ENCODE assay signal across 15 cellular contexts in the genomic region with DNA sequence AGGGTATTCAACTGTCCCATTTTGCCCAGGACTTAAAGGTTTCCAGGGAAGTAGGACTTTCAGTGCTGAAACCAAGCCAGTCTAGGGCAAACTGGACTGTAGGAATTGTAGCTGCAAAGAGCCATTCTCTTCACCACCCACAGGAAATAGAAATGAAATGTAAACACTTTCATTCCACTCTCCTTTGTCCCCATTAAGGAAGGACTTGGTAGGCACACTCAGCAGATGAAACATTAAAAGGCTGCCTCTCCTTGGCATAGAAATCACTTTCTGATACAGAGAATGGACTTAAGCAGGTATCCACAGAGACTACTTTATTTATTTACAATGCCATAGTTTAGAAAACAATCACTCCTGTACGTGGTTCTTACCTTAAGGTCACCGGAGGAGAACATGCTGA.
DNase-seq lines count a peak whose midpoint lies in the region; ATAC-seq, FAIRE-seq and TF ChIP-seq lines count a peak whose summit lies in the region.
"Had no signal": no experiment of that assay in that cellular context is flagged by ENCODE, and none has a peak within 500 bp of the region (broad histone marks: within the 10 kb centered on the region; RNA-seq: fewer than 3 reads in every experiment).

No MANE protein-coding gene starts in this region.

- WGBS in psoas muscle, 3 donors = 93 to 96% (median 93%) methylated on average over 2 of the region's 2 CpGs
- 88% methylated on average over 2 of the region's 2 CpGs for WGBS in right cardiac atrium

- H3K4me1 ChIP-seq in endothelial cell of umbilical vein (ENCODE audit: control insufficient read depth, extremely low read depth, insufficient read depth, low read length) (peaks cover 34% of the 10 kb centered on the region), psoas muscle (no peaks in the 10 kb centered on the region), right cardiac atrium (ENCODE audit: control insufficient read depth, insufficient read depth, low read length) (no peaks in the 10 kb centered on the region)
- H3K4me1 ChIP-seq: gastrocnemius medialis had no signal

- no peaks in the 10 kb centered on the region for H3K9me3 Mint-ChIP-seq in activated naive CD8-positive, alpha-beta T cell (ENCODE audit: low read depth)
- H3K9me3 Mint-ChIP-seq in activated naive CD8-positive, alpha-beta T cell treated with anti-CD3 and anti-CD28 coated beads, Interleukin-2, amount 50 U/mL, for 24 hours = no peaks in the 10 kb centered on the region
- H3K9me3 Mint-ChIP-seq: stimulated activated effector memory CD8-positive, alpha-beta T cell treated with anti-CD3 and anti-CD28 coated beads, Interleukin-12 subunit alpha, Interleukin-12 subunit beta, amount 100 ng/mL, for 72 hours had no signal

- no peaks in the 10 kb centered on the region for H3K27me3 ChIP-seq in endothelial cell of umbilical vein (ENCODE audit: control insufficient read depth in 2 of 2, insufficient read depth in 2 of 2, low read length in 2 of 2)
- no peaks in the 10 kb centered on the region for H3K27me3 ChIP-seq in psoas muscle (ENCODE audit: insufficient read depth in 3 of 3, low read length in 2 of 3)
- H3K27me3 ChIP-seq in right cardiac atrium (ENCODE audit: control insufficient read depth, insufficient read depth) = no peaks in the 10 kb centered on the region
- H3K27me3 ChIP-seq in WERI-Rb-1 (ENCODE audit: insufficient read depth, low read depth, severe bottlenecking) = no peaks in the 10 kb centered on the region
- H3K27me3 ChIP-seq: cardiac muscle cell, gastrocnemius medialis, SJCRH30 had no signal

- BruUV-seq in endothelial cell of umbilical vein (replicated peaks; lab: Mats Ljungman, UMichigan) = no TSS peak

- intact Hi-C loops in endothelial cell of umbilical vein (cut with micrococcal nuclease) = loop anchor here (5.0 kb wide), 1 partner anchor 108 kb away; no protein-coding TSS in a partner anchor
- intact Hi-C loops in psoas muscle (cut with DNase I) = no loop called here
- intact Hi-C loops in right cardiac atrium (cut with DNase I) = no loop called here

- peak overlapping the region; percentile 59 for H2AFZ ChIP-seq in endothelial cell of umbilical vein (ENCODE audit: low read depth, low read length)

- no peak for TF ChIP-seq CTCF in endothelial cell of umbilical vein (IDR thresholded peaks at IDR 0.05; ENCODE audit: extremely low read depth in 1 of 2, insufficient read depth in 1 of 2, low read depth in 1 of 2, low read length in 2 of 2)
- no peak for TF ChIP-seq CTCF in psoas muscle (IDR thresholded peaks at IDR 0.05)
- TF ChIP-seq CTCF in WERI-Rb-1 (IDR thresholded peaks at IDR 0.05; ENCODE audit: low read depth, low read length) = no peak

- H3K27ac ChIP-seq in endothelial cell of umbilical vein (ENCODE audit: insufficient read depth, low read depth, low read length) (peak overlapping the region; percentile 48), psoas muscle (no peak overlapping the region), right cardiac atrium (ENCODE audit: low read length) (no peak overlapping the region), WERI-Rb-1 (no peak overlapping the region)
- H3K27ac ChIP-seq: cardiac muscle cell, gastrocnemius medialis, SJCRH30 had no signal

- no peaks in the 10 kb centered on the region for H3K36me3 ChIP-seq in endothelial cell of umbilical vein (ENCODE audit: control insufficient read depth in 2 of 2, extremely low read depth in 1 of 2, insufficient read depth in 2 of 2, low read length in 2 of 2)
- H3K36me3 ChIP-seq in psoas muscle (ENCODE audit: insufficient read depth in 1 of 2, low read depth in 1 of 2) = no peaks in the 10 kb centered on the region
- H3K36me3 ChIP-seq in WERI-Rb-1 = no peaks in the 10 kb centered on the region
- H3K36me3 ChIP-seq: cardiac muscle cell, gastrocnemius medialis, SJCRH30 had no signal

- H3K9me1 ChIP-seq in endothelial cell of umbilical vein (replicated peaks; ENCODE audit: control insufficient read depth, extremely low read depth, insufficient read depth, low read length) = no peaks in the 10 kb centered on the region

- no peak for TF ChIP-seq POLR2A in endothelial cell of umbilical vein (IDR thresholded peaks at IDR 0.05; ENCODE audit: low read depth, low read length)

- H3K4me3 Mint-ChIP-seq in activated naive CD8-positive, alpha-beta T cell = no peak overlapping the region
- no peak overlapping the region for H3K4me3 Mint-ChIP-seq in activated naive CD8-positive, alpha-beta T cell treated with anti-CD3 and anti-CD28 coated beads, Interleukin-2, amount 50 U/mL, for 24 hours
- H3K4me3 Mint-ChIP-seq: stimulated activated effector memory CD8-positive, alpha-beta T cell treated with anti-CD3 and anti-CD28 coated beads, Interleukin-12 subunit alpha, Interleukin-12 subunit beta, amount 100 ng/mL, for 72 hours had no signal

- POLR2A ChIA-PET in endothelial cell of umbilical vein (lab: Charles Lee) = no interaction called here

- H4K20me1 ChIP-seq in endothelial cell of umbilical vein (replicated peaks; ENCODE audit: control insufficient read depth, extremely low read depth, insufficient read depth, low read length) = no peaks in the 10 kb centered on the region

- dilution Hi-C loops in endothelial cell of umbilical vein (cut with MboI; ENCODE audit: extremely low pct_ligation_motif_present, low sequenced_read_pairs) = no loop called here

- FAIRE-seq in endothelial cell of umbilical vein (lab: Jason Lieb, UNC) = peak; percentile 61
- FAIRE-seq: GM18507 had no signal

- peak overlapping the region; percentile 6 for H3K4me2 ChIP-seq in endothelial cell of umbilical vein (ENCODE audit: insufficient read depth, low read length)

- DNase-seq in activated naive CD8-positive, alpha-beta T cell treated with anti-CD3 and anti-CD28 coated beads, Interleukin-2, amount 50 U/mL, for 24 hours = no peak
- DNase-seq in NCI-H748 treated with DMSO at 0.1 percent for 48 hours (lab: John Stamatoyannopoulos, UW) (peak; percentile 19), endothelial cell of umbilical vein (ENCODE audit: low read depth, low spot score) (peak; percentile 53), psoas muscle (no peak), right cardiac atrium (no peak), WERI-Rb-1 (no peak), KG1 (lab: John Stamatoyannopoulos, UW) (no peak)
- DNase-seq: activated effector memory CD4-positive, alpha-beta T cell treated with anti-CD3 and anti-CD28 coated beads, Interleukin-2, amount 50 U/mL, for 16 hours; gastrocnemius medialis; NCI-H187 treated with DMSO at 0.1 percent for 48 hours; SJCRH30 had no signal

- no peak for ATAC-seq in activated naive CD8-positive, alpha-beta T cell treated with anti-CD3 and anti-CD28 coated beads, Interleukin-2, amount 50 U/mL, for 24 hours
- ATAC-seq in psoas muscle (no peak), right cardiac atrium (no peak)
- ATAC-seq: gastrocnemius medialis; stimulated activated effector memory CD8-positive, alpha-beta T cell treated with anti-CD3 and anti-CD28 coated beads, Interleukin-12 subunit alpha, Interleukin-12 subunit beta, amount 100 ng/mL, for 72 hours had no signal

- H3K9me3 ChIP-seq in endothelial cell of umbilical vein (replicated peaks; ENCODE audit: control insufficient read depth, insufficient read depth, low read length) = no peaks in the 10 kb centered on the region
- H3K9me3 ChIP-seq in psoas muscle = no peaks in the 10 kb centered on the region
- H3K9me3 ChIP-seq in right cardiac atrium (ENCODE audit: control insufficient read depth, low read length) = no peaks in the 10 kb centered on the region
- H3K9me3 ChIP-seq in WERI-Rb-1 (ENCODE audit: severe bottlenecking) = no peaks in the 10 kb centered on the region
- H3K9me3 ChIP-seq: gastrocnemius medialis had no signal

- H3K27ac Mint-ChIP-seq in activated naive CD8-positive, alpha-beta T cell = peak overlapping the region; percentile 67
- H3K27ac Mint-ChIP-seq in activated naive CD8-positive, alpha-beta T cell treated with anti-CD3 and anti-CD28 coated beads, Interleukin-2, amount 50 U/mL, for 24 hours = no peak overlapping the region

- H3K9ac ChIP-seq in endothelial cell of umbilical vein (replicated peaks; ENCODE audit: extremely low read depth, insufficient read depth, low read length) = no peak overlapping the region

- peaks cover 31% of the 10 kb centered on the region for H3K36me3 Mint-ChIP-seq in activated naive CD8-positive, alpha-beta T cell
- H3K36me3 Mint-ChIP-seq in activated naive CD8-positive, alpha-beta T cell treated with anti-CD3 and anti-CD28 coated beads, Interleukin-2, amount 50 U/mL, for 24 hours (ENCODE audit: low read depth) = peaks cover 64% of the 10 kb centered on the region

- H3K4me1 Mint-ChIP-seq in activated naive CD8-positive, alpha-beta T cell (ENCODE audit: low read depth) = peaks cover 11% of the 10 kb centered on the region
- peaks cover 8% of the 10 kb centered on the region for H3K4me1 Mint-ChIP-seq in activated naive CD8-positive, alpha-beta T cell treated with anti-CD3 and anti-CD28 coated beads, Interleukin-2, amount 50 U/mL, for 24 hours
- H3K4me1 Mint-ChIP-seq: stimulated activated effector memory CD8-positive, alpha-beta T cell treated with anti-CD3 and anti-CD28 coated beads, Interleukin-12 subunit alpha, Interleukin-12 subunit beta, amount 100 ng/mL, for 72 hours had no signal

- no peaks in the 10 kb centered on the region for H3K27me3 Mint-ChIP-seq in activated naive CD8-positive, alpha-beta T cell
- no peaks in the 10 kb centered on the region for H3K27me3 Mint-ChIP-seq in activated naive CD8-positive, alpha-beta T cell treated with anti-CD3 and anti-CD28 coated beads, Interleukin-2, amount 50 U/mL, for 24 hours

- H3K4me3 ChIP-seq in endothelial cell of umbilical vein (replicated peaks in 1 of 3; ENCODE audit: insufficient read depth in 1 of 3, low read depth in 1 of 3, low read length in 3 of 3) (no peak overlapping the region), psoas muscle (no peak overlapping the region), right cardiac atrium (ENCODE audit: low read length) (no peak overlapping the region), WERI-Rb-1 (ENCODE audit: low read depth, low read length) (no peak overlapping the region)
- H3K4me3 ChIP-seq: cardiac muscle cell, gastrocnemius medialis, SJCRH30 had no signal

- CTCF ChIA-PET in endothelial cell of umbilical vein (lab: Charles Lee) = interaction anchor here (1.2 to 2.8 kb wide), 4 partner anchors 16 to 184 kb away, joined by 3 to 18 read pairs (median 4); no protein-coding TSS in a partner anchor

- no peaks in the 10 kb centered on the region for H3K79me2 ChIP-seq in endothelial cell of umbilical vein (ENCODE audit: control insufficient read depth, insufficient read depth, low read length)

TF ChIP-seq in endothelial cell of umbilical vein, 7 proteins besides CTCF, POLR2A, EP300 and RAD21 (continues in another document):
- no peak for TF ChIP-seq MYC (IDR thresholded peaks at IDR 0.05; ENCODE audit: low read depth, low read length)
- TF ChIP-seq EZH2 (IDR thresholded peaks at IDR 0.05; ENCODE audit: borderline replicate concordance, low read depth, low read length, severe bottlenecking) = no peak
- no peak for TF ChIP-seq JUN (IDR thresholded peaks at IDR 0.05; ENCODE audit: borderline replicate concordance, insufficient read depth, insufficient read length, low read depth)
- no peak for TF ChIP-seq POLR2AphosphoS5 (IDR thresholded peaks at IDR 0.05; ENCODE audit: insufficient read depth, low read depth, low read length)
- TF ChIP-seq GATA2 (IDR thresholded peaks at IDR 0.05; ENCODE audit: insufficient read depth, insufficient read length, low read depth, low read length) = no peak
- TF ChIP-seq FOS (IDR thresholded peaks at IDR 0.05; ENCODE audit: borderline replicate concordance, insufficient read depth, low read length) = no peak

Comparison
In these comparisons a context has a peak if more than half of its experiments do, and no peak if none do; other contexts are left out.
1. DNase-seq: peak in NCI-H748 treated with DMSO at 0.1 percent for 48 hours (single experiment) and endothelial cell of umbilical vein (single experiment); none in activated naive CD8-positive, alpha-beta T cell treated with anti-CD3 and anti-CD28 coated beads, Interleukin-2, amount 50 U/mL, for 24 hours (single experiment), psoas muscle (0 of 2), right cardiac atrium (0 of 3), WERI-Rb-1 (single experiment) and KG1 (single experiment).